Comparison of ENCODE assay signal across 13 cellular contexts in the genomic region with DNA sequence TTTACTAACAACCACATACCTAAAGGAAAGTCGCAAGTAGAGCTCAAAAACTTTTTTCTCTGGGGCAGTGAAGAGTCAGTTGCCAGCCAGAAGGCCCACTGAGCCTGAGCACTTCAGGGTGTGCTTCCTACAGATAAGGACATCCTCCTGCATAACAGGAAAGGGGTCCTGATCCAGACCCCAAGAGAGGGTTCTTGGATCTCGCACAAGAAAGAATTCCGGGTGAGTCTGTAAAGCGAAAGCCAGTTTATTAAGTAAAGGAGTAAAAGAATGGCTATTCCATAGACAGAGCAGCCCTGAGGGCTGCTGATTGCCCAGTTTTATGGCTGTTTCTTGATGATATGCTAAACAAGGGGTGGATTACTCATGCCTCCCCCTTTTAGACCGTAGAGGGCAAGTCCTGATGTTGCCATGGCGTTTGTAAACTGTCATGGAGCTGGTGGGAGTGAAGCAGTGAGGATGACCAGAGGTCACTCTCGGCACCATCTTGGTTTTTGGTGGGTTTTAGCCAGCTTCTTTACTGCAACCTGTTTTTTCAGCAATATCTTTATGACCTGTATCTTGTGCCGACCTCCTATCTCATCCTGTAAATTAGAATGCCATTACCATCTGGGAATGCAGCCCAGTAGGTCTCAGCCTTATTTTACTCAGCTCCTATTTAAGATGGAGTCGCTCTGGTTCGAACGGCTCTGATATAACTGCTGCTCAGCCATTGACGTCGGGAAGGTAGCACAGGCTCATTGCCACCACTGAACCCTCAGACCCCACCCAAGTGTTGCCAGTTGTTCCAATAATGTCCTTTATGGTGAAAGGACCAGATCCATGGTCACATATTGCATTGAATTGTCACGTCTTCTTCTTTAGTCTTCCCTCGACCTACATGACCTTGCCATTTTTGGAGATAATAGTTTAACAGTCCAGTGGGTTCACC.
DNase-seq lines count a peak whose midpoint lies in the region; ATAC-seq and TF ChIP-seq lines count a peak whose summit lies in the region.
"Had no signal": no experiment of that assay in that cellular context is flagged by ENCODE, and none has a peak within 500 bp of the region (broad histone marks: within the 10 kb centered on the region; RNA-seq: fewer than 3 reads in every experiment).

No MANE protein-coding gene starts in this region.

- CTCF ChIA-PET in AG04450 (lab: Charles Lee) (interaction anchor here (0.6 to 1.5 kb wide), 3 partner anchors 91 to 148 kb away, joined by 3 to 4 read pairs (median 4); no protein-coding TSS in a partner anchor), RWPE1 (lab: Yijun Ruan, JAX) (no interaction called here)

- no peak overlapping the region for H2AFZ ChIP-seq in parathyroid adenoma

- H3K4me3 Mint-ChIP-seq in activated CD4-positive, alpha-beta T cell treated with anti-CD3 and anti-CD28 coated beads, Interleukin-2, amount 10 ng/mL, durations not matched to agents 24 days and 14 days = no peak overlapping the region
- H3K4me3 Mint-ChIP-seq: activated CD4-positive, alpha-beta T cell treated with anti-CD3 and anti-CD28 coated beads, Interleukin-2, amount 10 ng/mL, durations not matched to agents 7 days and 5 days had no signal

- H3K4me1 Mint-ChIP-seq in activated CD4-positive, alpha-beta T cell treated with anti-CD3 and anti-CD28 coated beads, Interleukin-2, amount 10 ng/mL, durations not matched to agents 24 days and 14 days = peaks cover 11% of the 10 kb centered on the region

- H3K9me3 ChIP-seq in AG04450 (ENCODE audit: control insufficient read depth, insufficient read depth, low read length) (peaks cover 19% of the 10 kb centered on the region), parathyroid adenoma (ENCODE audit: control insufficient read depth, low read length) (no peaks in the 10 kb centered on the region)
- H3K9me3 ChIP-seq: testis had no signal

- peaks cover 3% of the 10 kb centered on the region for H3K36me3 Mint-ChIP-seq in activated CD4-positive, alpha-beta T cell treated with anti-CD3 and anti-CD28 coated beads, Interleukin-2, amount 10 ng/mL, durations not matched to agents 24 days and 14 days (ENCODE audit: low read depth)

- H3K27ac Mint-ChIP-seq in activated CD4-positive, alpha-beta T cell treated with anti-CD3 and anti-CD28 coated beads, Interleukin-2, amount 10 ng/mL, durations not matched to agents 24 days and 14 days = no peak overlapping the region
- H3K27ac Mint-ChIP-seq: activated CD4-positive, alpha-beta T cell treated with anti-CD3 and anti-CD28 coated beads, Interleukin-2, amount 10 ng/mL, durations not matched to agents 7 days and 5 days had no signal

- H3K27me3 Mint-ChIP-seq in activated CD4-positive, alpha-beta T cell treated with anti-CD3 and anti-CD28 coated beads, Interleukin-2, amount 10 ng/mL, durations not matched to agents 24 days and 14 days = no peaks in the 10 kb centered on the region

- H3K79me2 ChIP-seq in parathyroid adenoma = no peaks in the 10 kb centered on the region

- no peaks in the 10 kb centered on the region for H3K36me3 ChIP-seq in parathyroid adenoma (ENCODE audit: control insufficient read depth, insufficient read depth, low read length)

- no peak for TF ChIP-seq CTCF in AG04450 (IDR thresholded peaks at IDR 0.05; ENCODE audit: low read depth, low read length)
- TF ChIP-seq CTCF in fibroblast of mammary gland (conservative IDR thresholded peaks at IDR 0.05; ENCODE audit: control insufficient read depth, insufficient read depth, low read depth, low read length) = no peak
- TF ChIP-seq CTCF in parathyroid adenoma (IDR thresholded peaks at IDR 0.05) = no peak
- TF ChIP-seq CTCF in RWPE1 (conservative IDR thresholded peaks at IDR 0.05; ENCODE audit: low read depth) = no peak

- no peak overlapping the region for H3K4me2 ChIP-seq in parathyroid adenoma (ENCODE audit: low read length)

- no peak for DNase-seq in AG04450 (ENCODE audit: low read depth, low spot score)
- peak; percentile 95 for DNase-seq in RPMI7951 (ENCODE audit: low read depth)
- DNase-seq in fibroblast of mammary gland (ENCODE audit: low read depth) = peak; percentile 60
- DNase-seq in activated CD4-positive, alpha-beta T cell treated with anti-CD3 and anti-CD28 coated beads, Interleukin-2, amount 10 ng/mL, durations not matched to agents 24 days and 14 days = no peak
- no peak for DNase-seq in NCI-H128 (lab: John Stamatoyannopoulos, UW; ENCODE audit: unreplicated experiment)
- DNase-seq in RWPE1 (ENCODE audit: low spot score) = no peak
- DNase-seq: activated CD4-positive, alpha-beta T cell treated with anti-CD3 and anti-CD28 coated beads, Interleukin-2, amount 10 ng/mL, durations not matched to agents 7 days and 5 days; foreskin melanocyte; NCI-H1930; Right ventricle myocardium superior; testis had no signal

- POLR2A ChIA-PET in AG04450 (lab: Yijun Ruan, JAX) = interaction anchor here (0.6 kb wide), 1 partner anchor 10 kb away, joined by 6 read pairs; no protein-coding TSS in a partner anchor
- POLR2A ChIA-PET in RWPE1 (lab: Yijun Ruan, JAX; ENCODE audit: low non-redundant PET) = no interaction called here

- no peak overlapping the region for H3K9ac ChIP-seq in parathyroid adenoma

- no peaks in the 10 kb centered on the region for H3K27me3 ChIP-seq in AG04450 (ENCODE audit: control insufficient read depth, insufficient read depth, low read length)
- no peaks in the 10 kb centered on the region for H3K27me3 ChIP-seq in parathyroid adenoma (ENCODE audit: control insufficient read depth, insufficient read depth, low read length)
- H3K27me3 ChIP-seq: testis had no signal

- peaks cover 11% of the 10 kb centered on the region for H3K9me3 Mint-ChIP-seq in activated CD4-positive, alpha-beta T cell treated with anti-CD3 and anti-CD28 coated beads, Interleukin-2, amount 10 ng/mL, durations not matched to agents 24 days and 14 days

- intact Hi-C loops in activated CD4-positive, alpha-beta T cell treated with anti-CD3 and anti-CD28 coated beads, Interleukin-2, amount 10 ng/mL, durations not matched to agents 24 days and 14 days (cut with micrococcal nuclease) = no loop called here

- H3K4me1 ChIP-seq in parathyroid adenoma = peaks cover 11% of the 10 kb centered on the region

- H3K4me3 ChIP-seq in AG04450 (ENCODE audit: low read depth, low read length) (no peak overlapping the region), fibroblast of mammary gland (ENCODE audit: control insufficient read depth, low read depth, low read length) (no peak overlapping the region), parathyroid adenoma (ENCODE audit: low read depth, low read length) (no peak overlapping the region)
- H3K4me3 ChIP-seq: testis had no signal

- H3K27ac ChIP-seq in AG04450 (ENCODE audit: low read depth, low read length) (peak overlapping the region; percentile 92), parathyroid adenoma (peak overlapping the region; percentile 93), RWPE1 (no peak overlapping the region)

- ATAC-seq in HG03139 (IDR thresholded peaks at IDR 0.05; ENCODE audit: unreplicated experiment) = no peak

Comparison
In these comparisons a context has a peak if more than half of its experiments do, and no peak if none do; other contexts are left out.
1. DNase-seq: peak in RPMI7951 (single experiment) and fibroblast of mammary gland (single experiment); none in AG04450 (single experiment), activated CD4-positive, alpha-beta T cell treated with anti-CD3 and anti-CD28 coated beads, Interleukin-2, amount 10 ng/mL, durations not matched to agents 24 days and 14 days (single experiment), NCI-H128 (single experiment) and RWPE1 (single experiment).